Comparison of ENCODE assay signal across 8 cellular contexts in the genomic region with DNA sequence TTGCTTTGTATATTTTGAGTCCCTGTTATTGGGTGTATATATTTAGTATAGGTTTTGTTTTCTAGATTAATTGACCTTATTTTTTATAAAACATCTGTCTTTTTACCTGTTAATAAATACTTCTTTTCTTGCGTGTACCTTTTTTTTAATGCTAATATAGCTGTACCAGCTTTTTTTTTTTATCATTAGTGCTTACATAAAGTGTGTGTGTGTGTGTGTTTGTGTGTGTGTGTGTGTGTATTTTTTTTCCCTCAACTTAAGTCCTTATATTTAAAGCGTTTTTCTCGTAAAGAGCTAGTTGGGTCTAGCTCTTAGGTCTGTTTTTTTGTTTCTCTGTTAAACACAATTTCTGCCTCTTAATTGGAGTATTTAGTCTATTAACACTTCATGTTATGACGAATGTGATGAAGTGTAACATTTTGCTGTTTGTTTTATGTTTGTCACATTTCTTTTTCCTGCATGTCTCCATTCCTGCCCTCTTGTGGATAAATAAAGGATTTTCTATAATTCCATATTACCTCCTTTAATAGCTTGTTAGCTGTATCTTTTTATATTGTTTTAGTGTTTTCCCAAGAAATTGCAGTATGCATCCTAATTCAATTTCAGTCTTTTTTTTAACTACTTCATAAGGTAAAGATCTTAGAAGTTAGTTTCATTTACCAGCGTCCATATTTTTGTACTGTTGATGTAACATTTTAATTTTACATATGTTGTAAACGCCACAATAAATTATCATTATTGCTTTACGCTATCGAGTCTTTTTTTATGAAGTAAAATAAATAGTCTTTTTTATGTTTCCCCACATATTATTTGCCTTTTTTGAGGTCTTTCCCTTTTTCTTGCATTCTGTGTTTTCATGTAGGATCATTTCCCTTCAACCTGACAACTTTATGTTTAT. TPM values are rescaled to one million over a fixed set of nuclear protein-coding genes. Genes with fewer than 3 reads are reported as not detected.
DNase-seq lines count a peak whose midpoint lies in the region; ATAC-seq and TF ChIP-seq lines count a peak whose summit lies in the region.
"Had no signal": no experiment of that assay in that cellular context is flagged by ENCODE, and none has a peak within 500 bp of the region (broad histone marks: within the 10 kb centered on the region; RNA-seq: fewer than 3 reads in every experiment).

No MANE protein-coding gene starts in this region.

- H3K27ac ChIP-seq in brain microvascular endothelial cell: no peak overlapping the region

- H3K4me3 Mint-ChIP-seq in natural killer cell: peak overlapping the region; percentile 80

- ATAC-seq in natural killer cell: no peak
- ATAC-seq in GM19351 (IDR thresholded peaks at IDR 0.05; ENCODE audit: unreplicated experiment): no peak

- no peak overlapping the region for H3K4me3 ChIP-seq in brain microvascular endothelial cell (ENCODE audit: low read depth, low read length)

- in situ Hi-C loops in brain microvascular endothelial cell (cut with HindIII; ENCODE audit: low pct_ligation_motif_present, low sequenced_read_pairs): no loop called here

- no peaks in the 10 kb centered on the region for H3K9me3 Mint-ChIP-seq in natural killer cell

- TF ChIP-seq CTCF in brain microvascular endothelial cell (IDR thresholded peaks at IDR 0.05; ENCODE audit: low read depth, low read length, missing control alignments) (peak; percentile 10), natural killer cell (IDR thresholded peaks at IDR 0.05) (peak; percentile 69)

- H3K27me3 ChIP-seq in brain microvascular endothelial cell (replicated peaks): no peaks in the 10 kb centered on the region

- H3K36me3 Mint-ChIP-seq in natural killer cell: peaks cover 10% of the 10 kb centered on the region

- H3K27ac Mint-ChIP-seq in natural killer cell: peak overlapping the region; percentile 93 to 99

- no peaks in the 10 kb centered on the region for H3K27me3 Mint-ChIP-seq in natural killer cell (ENCODE audit: low read depth in 2 of 2)

- peaks cover 27% of the 10 kb centered on the region for H3K36me3 ChIP-seq in brain microvascular endothelial cell (replicated peaks)

- intact Hi-C loops in natural killer cell (cut with micrococcal nuclease): loop anchor here (2.0 kb wide), 1 partner anchor 17 kb away; no protein-coding TSS in a partner anchor

- peaks cover 54 to 76% of the 10 kb centered on the region in 2 donors for H3K4me1 Mint-ChIP-seq in natural killer cell

- DNase-seq in EL: peak; percentile 26
- DNase-seq in MV-4-11 (lab: John Stamatoyannopoulos, UW): peak; percentile 37
- no peak for DNase-seq in brain microvascular endothelial cell
- DNase-seq in natural killer cell: no peak
- DNase-seq in retina: no peak
- no peak for DNase-seq in COR-L47 (lab: John Stamatoyannopoulos, UW)

RNA-seq across cellular contexts. Expression of gene PRMT2, which starts 4.3 kb away (rescaled TPM):
- total RNA-seq in natural killer cell: 100 to 1,000 TPM; 122 to 199 (median 170) TPM

RNA-seq across cellular contexts. Expression of gene S100B, which starts 34.9 kb away (rescaled TPM):
- 10 to 100 TPM in 1 of 3 donors, 1 to 10 TPM in 1, not detected in 1; 4.0 to 58.9 TPM for total RNA-seq in natural killer cell
- total RNA-seq: pulmonary artery endothelial cell had no signal

Comparison
In these comparisons a context has a peak if more than half of its experiments do, and no peak if none do; other contexts are left out.
1. DNase-seq: peak in EL (single experiment) and MV-4-11 (single experiment); none in brain microvascular endothelial cell (single experiment), natural killer cell (single experiment), retina (single experiment) and COR-L47 (single experiment).